ENCODE assay signal across 19 cellular contexts in the genomic region with DNA sequence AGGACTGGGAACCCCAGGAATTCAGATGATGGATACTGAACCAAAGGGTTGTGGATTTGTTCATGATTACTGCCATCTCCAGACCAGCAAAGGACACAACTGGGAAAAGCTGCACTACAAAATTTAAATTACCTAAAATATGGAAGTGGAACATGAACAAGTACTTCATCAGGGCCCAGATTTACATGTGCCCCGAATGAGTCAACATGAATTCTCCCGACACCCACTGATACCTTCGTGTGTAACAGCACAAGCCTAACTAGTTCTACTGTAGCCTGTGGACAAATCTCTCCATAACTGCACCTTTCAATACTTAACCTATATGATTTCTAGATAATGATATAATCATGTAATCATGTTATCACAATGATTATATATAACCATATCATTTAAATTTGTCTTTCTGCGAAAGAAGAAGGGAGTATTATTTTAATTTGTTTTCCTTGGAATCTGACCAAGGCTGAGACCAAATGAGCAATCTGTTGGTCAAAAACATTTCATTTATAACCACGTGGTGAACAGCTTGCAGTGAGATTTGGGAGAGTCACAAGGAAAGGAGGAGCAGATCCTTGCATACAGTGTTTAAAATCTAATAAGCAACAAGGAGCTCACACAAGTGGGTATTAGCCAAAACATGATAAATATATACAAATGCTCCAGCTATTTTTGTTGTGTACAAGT.
DNase-seq lines count a peak whose midpoint lies in the region; ATAC-seq, FAIRE-seq and TF ChIP-seq lines count a peak whose summit lies in the region.
"Had no signal": no experiment of that assay in that cellular context is flagged by ENCODE, and none has a peak within 500 bp of the region (broad histone marks: within the 10 kb centered on the region; RNA-seq: fewer than 3 reads in every experiment).

No MANE protein-coding gene starts in this region.

- no peaks in the 10 kb centered on the region for H3K9me3 Mint-ChIP-seq in astrocyte (ENCODE audit: unreplicated experiment)
- H3K9me3 Mint-ChIP-seq: CD8-positive, alpha-beta memory T cell; immature natural killer cell; nephron had no signal

- no peaks in the 10 kb centered on the region for H3K36me3 Mint-ChIP-seq in astrocyte (ENCODE audit: low read depth, unreplicated experiment)
- H3K36me3 Mint-ChIP-seq: activated CD8-positive, alpha-beta memory T cell treated with anti-CD3 and anti-CD28 coated beads, Interleukin-2, amount 10 ng/mL, durations not matched to agents 7 days and 5 days; CD8-positive, alpha-beta memory T cell had no signal

- no peak overlapping the region for H2AFZ ChIP-seq in astrocyte (ENCODE audit: low read depth, low read length)

- no peaks in the 10 kb centered on the region for H3K9me3 ChIP-seq in astrocyte (ENCODE audit: insufficient read depth, low read depth, low read length)
- no peaks in the 10 kb centered on the region for H3K9me3 ChIP-seq in SJCRH30 (replicated peaks)

- H3K9ac ChIP-seq in astrocyte (ENCODE audit: low read length), result no peak overlapping the region

- ATAC-seq in GM18858 (IDR thresholded peaks at IDR 0.05; ENCODE audit: unreplicated experiment) (peak; percentile 34), HG02884 (IDR thresholded peaks at IDR 0.05; ENCODE audit: unreplicated experiment) (peak; percentile 47), foreskin keratinocyte (peak; percentile 35), HG03280 (IDR thresholded peaks at IDR 0.05; ENCODE audit: unreplicated experiment) (no peak)
- ATAC-seq: activated CD8-positive, alpha-beta memory T cell treated with anti-CD3 and anti-CD28 coated beads, Interleukin-2, amount 10 ng/mL, durations not matched to agents 7 days and 5 days had no signal

- no peak overlapping the region for H3K4me2 ChIP-seq in astrocyte (ENCODE audit: low read length)

- H4K20me1 ChIP-seq in astrocyte (ENCODE audit: insufficient read depth, low read length), result peaks cover 5% of the 10 kb centered on the region

- no peak overlapping the region for H3K4me3 Mint-ChIP-seq in astrocyte (ENCODE audit: unreplicated experiment)
- H3K4me3 Mint-ChIP-seq: activated CD8-positive, alpha-beta memory T cell treated with anti-CD3 and anti-CD28 coated beads, Interleukin-2, amount 10 ng/mL, durations not matched to agents 7 days and 5 days; CD8-positive, alpha-beta memory T cell; immature natural killer cell; nephron had no signal

- H3K4me1 ChIP-seq in astrocyte (ENCODE audit: insufficient read depth, low read length), result peaks cover 10% of the 10 kb centered on the region
- H3K4me1 ChIP-seq in foreskin keratinocyte, result no peaks in the 10 kb centered on the region
- no peaks in the 10 kb centered on the region for H3K4me1 ChIP-seq in SJCRH30

- DNase-seq in astrocyte (ENCODE audit: low read depth) (peak; percentile 43), foreskin keratinocyte (peak in 1 of 2 donors; percentile 34), NCI-H128 (lab: John Stamatoyannopoulos, UW; ENCODE audit: unreplicated experiment) (no peak), SJCRH30 (no peak)
- no peak for DNase-seq in activated CD4-positive, alpha-beta T cell treated with anti-CD3 and anti-CD28 coated beads, Interleukin-2, amount 50 U/mL, for 1 hour
- DNase-seq: activated CD4-positive, alpha-beta T cell treated with anti-CD3 and anti-CD28 coated beads for 1 hour; activated CD8-positive, alpha-beta memory T cell treated with anti-CD3 and anti-CD28 coated beads, Interleukin-2, amount 10 ng/mL, durations not matched to agents 7 days and 5 days; anterior cingulate cortex; CD8-positive, alpha-beta memory T cell; glutamatergic neuron; immature natural killer cell; Karpas-422; NCI-H146 had no signal

- H3K4me3 ChIP-seq in astrocyte (ENCODE audit: insufficient read depth, low read depth, low read length), result no peak overlapping the region
- no peak overlapping the region for H3K4me3 ChIP-seq in SJCRH30
- H3K4me3 ChIP-seq: coronary artery had no signal

- TF ChIP-seq CTCF in astrocyte (IDR thresholded peaks at IDR 0.05; ENCODE audit: insufficient read depth, low read depth, low read length) (no peak), foreskin keratinocyte (conservative IDR thresholded peaks at IDR 0.05) (no peak)

- no peak overlapping the region for H3K27ac ChIP-seq in astrocyte (ENCODE audit: low read depth, low read length)
- no peak overlapping the region for H3K27ac ChIP-seq in foreskin keratinocyte
- no peak overlapping the region for H3K27ac ChIP-seq in SJCRH30
- H3K27ac ChIP-seq: coronary artery had no signal

- no peak for FAIRE-seq in astrocyte (lab: Jason Lieb, UNC)

- no peak overlapping the region for H3K27ac Mint-ChIP-seq in astrocyte (ENCODE audit: unreplicated experiment)
- H3K27ac Mint-ChIP-seq: activated CD8-positive, alpha-beta memory T cell treated with anti-CD3 and anti-CD28 coated beads, Interleukin-2, amount 10 ng/mL, durations not matched to agents 7 days and 5 days; CD8-positive, alpha-beta memory T cell; immature natural killer cell; progenitor cell of endocrine pancreas had no signal

- peaks cover 13% of the 10 kb centered on the region for H3K27me3 ChIP-seq in astrocyte (ENCODE audit: insufficient read depth, low read length)
- H3K27me3 ChIP-seq in foreskin keratinocyte, result peaks cover 14% of the 10 kb centered on the region
- H3K27me3 ChIP-seq in SJCRH30, result no peaks in the 10 kb centered on the region

- H3K36me3 ChIP-seq in astrocyte (ENCODE audit: insufficient read depth, low read length), result no peaks in the 10 kb centered on the region
- H3K36me3 ChIP-seq in SJCRH30, result no peaks in the 10 kb centered on the region

- H3K4me1 Mint-ChIP-seq in astrocyte (ENCODE audit: low read depth, unreplicated experiment), result peaks cover 6% of the 10 kb centered on the region

- peaks cover 5% of the 10 kb centered on the region for H3K27me3 Mint-ChIP-seq in astrocyte (ENCODE audit: low read depth, unreplicated experiment)
- H3K27me3 Mint-ChIP-seq: progenitor cell of endocrine pancreas had no signal

- no peaks in the 10 kb centered on the region for H3K79me2 ChIP-seq in astrocyte (ENCODE audit: insufficient read depth, low read length)
